ENCODE assay signal across 24 cellular contexts in the genomic region with DNA sequence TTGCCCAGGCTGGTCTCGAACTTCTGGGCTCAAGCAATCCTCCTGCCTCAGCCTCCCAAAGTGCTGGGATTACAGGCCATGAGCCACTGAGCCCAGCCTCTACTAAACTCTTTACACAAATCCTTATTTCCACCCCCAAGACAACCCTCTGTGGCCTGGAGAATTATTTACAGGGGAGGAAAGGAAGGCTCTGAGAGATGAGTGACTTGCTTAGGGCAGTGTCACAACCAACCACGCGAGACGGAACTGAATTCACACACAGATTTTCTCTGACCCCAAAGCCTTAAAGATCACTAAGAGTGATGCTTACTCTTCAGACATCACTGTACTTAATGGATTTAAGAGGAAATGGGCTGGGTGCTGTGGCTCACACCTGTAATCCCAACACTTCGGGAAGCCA.
DNase-seq lines count a peak whose midpoint lies in the region; ATAC-seq, FAIRE-seq and TF ChIP-seq lines count a peak whose summit lies in the region.
"Had no signal": no experiment of that assay in that cellular context is flagged by ENCODE, and none has a peak within 500 bp of the region (broad histone marks: within the 10 kb centered on the region; RNA-seq: fewer than 3 reads in every experiment).

No MANE protein-coding gene starts in this region.

- peaks cover 10% of the 10 kb centered on the region for H3K27me3 Mint-ChIP-seq in endothelial cell (ENCODE audit: unreplicated experiment)

- no peak overlapping the region for H3K4me3 Mint-ChIP-seq in endothelial cell (ENCODE audit: unreplicated experiment)
- H3K4me3 Mint-ChIP-seq: B cell; CD4-positive, alpha-beta T cell; CD8-positive, alpha-beta T cell had no signal

- no peaks in the 10 kb centered on the region for H3K9me3 Mint-ChIP-seq in endothelial cell (ENCODE audit: unreplicated experiment)
- H3K9me3 Mint-ChIP-seq: CD4-positive, alpha-beta T cell; CD8-positive, alpha-beta T cell had no signal

- DNase-seq in Caki2 (ENCODE audit: low read depth) (peak; percentile 67), endothelial cell (ENCODE audit: low spot score) (no peak), kidney tubule cell (ENCODE audit: low spot score) (peak; percentile 61), renal cortical epithelial cell (ENCODE audit: low read depth) (peak; percentile 55), GM12891 (ENCODE audit: insufficient read length, low spot score) (no peak), GM13977 (ENCODE audit: low spot score) (no peak)
- DNase-seq: 8988T; AML-193; Caco-2; CD4-positive, alpha-beta T cell; CD8-positive, alpha-beta T cell; DMS 273 treated with DMSO at 0.1 percent for 48 hours; DMS153; DMS53; DMS79; DND-41; EL; GDM1 had no signal

- no peak for TF ChIP-seq CTCF in endothelial cell (IDR thresholded peaks at IDR 0.05; ENCODE audit: unreplicated experiment)
- TF ChIP-seq CTCF in GM13977 (IDR thresholded peaks at IDR 0.05; ENCODE audit: extremely low read depth, insufficient read depth, missing control alignments) = no peak

- peak overlapping the region; percentile 42 for H3K27ac Mint-ChIP-seq in endothelial cell (ENCODE audit: unreplicated experiment)
- H3K27ac Mint-ChIP-seq: B cell; CD4-positive, alpha-beta T cell; CD8-positive, alpha-beta T cell had no signal

- in situ Hi-C loops in Caki2 (cut with HindIII; ENCODE audit: low pct_unique_long_range_greater_than_20kb, low sequenced_read_pairs) (no loop called here), GM13977 (cut with MboI; ENCODE audit: low pct_unique_long_range_greater_than_20kb, low sequenced_read_pairs, unreplicated experiment) (no loop called here)

- H3K36me3 Mint-ChIP-seq in endothelial cell (ENCODE audit: low read depth, unreplicated experiment) = no peaks in the 10 kb centered on the region
- H3K36me3 Mint-ChIP-seq: CD8-positive, alpha-beta T cell had no signal

- H3K4me1 Mint-ChIP-seq in endothelial cell (ENCODE audit: unreplicated experiment) = no peaks in the 10 kb centered on the region

- FAIRE-seq in GM12891 (lab: Jason Lieb, UNC) = no peak
- FAIRE-seq: A204.1, GM12878, GM18507 had no signal

- TF ChIP-seq POLR2A in GM12891 (IDR thresholded peaks at IDR 0.05; ENCODE audit: low read depth, low read length) = no peak

- no peak for ATAC-seq in HG03039 (IDR thresholded peaks at IDR 0.05; ENCODE audit: unreplicated experiment)
- no peak for ATAC-seq in GM21786 (IDR thresholded peaks at IDR 0.05; ENCODE audit: unreplicated experiment)
- ATAC-seq: CD8-positive, alpha-beta T cell; GM12878 had no signal

TF ChIP-seq in GM12891, 5 proteins besides CTCF, POLR2A, EP300 and RAD21:
- TF ChIP-seq TAF1 (IDR thresholded peaks at IDR 0.05; ENCODE audit: low read depth, low read length) = no peak
- no peak for TF ChIP-seq POLR2AphosphoS5 (IDR thresholded peaks at IDR 0.05; ENCODE audit: low read depth, low read length)
- TF ChIP-seq SPI1 (IDR thresholded peaks at IDR 0.05; ENCODE audit: low read depth, low read length) = no peak
- no peak for TF ChIP-seq POU2F2 (IDR thresholded peaks at IDR 0.05; ENCODE audit: low read depth, low read length)
- no peak for TF ChIP-seq PAX5 (IDR thresholded peaks at IDR 0.05; ENCODE audit: insufficient read depth, low read length, severe bottlenecking)

Comparison
In these comparisons a context has a peak if more than half of its experiments do, and no peak if none do; other contexts are left out.
1. DNase-seq: peak in Caki2 (single experiment), kidney tubule cell (single experiment) and renal cortical epithelial cell (single experiment); none in endothelial cell (single experiment), GM12891 (single experiment) and GM13977 (single experiment).